ENCODE assay signal across 13 cellular contexts in genomic region chr10:30554443-30554831, GRCh38.
DNase-seq lines count a peak whose midpoint lies in the region; ATAC-seq and TF ChIP-seq lines count a peak whose summit lies in the region.
"Had no signal": no experiment of that assay in that cellular context is flagged by ENCODE, and none has a peak within 500 bp of the region (broad histone marks: within the 10 kb centered on the region; RNA-seq: fewer than 3 reads in every experiment).

No MANE protein-coding gene starts in this region.

- WGBS in H9 (ENCODE audit: extremely low coverage, insufficient read length, low lambda C conversion rate): no CpG with 5 or more reads among the region's 4 CpGs
- WGBS in right lobe of liver (ENCODE audit: insufficient coverage, low coverage, low lambda C conversion rate, missing lambda C conversion rate): 7% methylated on average over 4 of the region's 4 CpGs

- no peak overlapping the region for H2BK20ac ChIP-seq in H9 (ENCODE audit: low read depth, low read length, poor library complexity, severe bottlenecking)

- peak overlapping the region; percentile 8 for H3K18ac ChIP-seq in H9 (ENCODE audit: insufficient read length, low read depth, low read length)

- peak; percentile 2 to 39 (median 7) for ATAC-seq in right lobe of liver
- no peak for ATAC-seq in HG03139 (IDR thresholded peaks at IDR 0.05; ENCODE audit: unreplicated experiment)
- ATAC-seq in activated CD8-positive, alpha-beta T cell treated with anti-CD3 and anti-CD28 coated beads for 36 hours: no peak
- ATAC-seq in GM18502 (IDR thresholded peaks at IDR 0.05; ENCODE audit: poor library complexity, unreplicated experiment): no peak
- ATAC-seq: natural killer cell treated with Interleukin-12 subunit alpha and Interleukin-12 subunit beta and Interleukin-15 and Interleukin-18, amount 100 ng/mL, for 72 hours; stimulated activated memory B cell treated with anti-CD40 and anti-IgM and Interleukin-4, amounts not matched to agents 10 μg/mL and 1 μg/mL and 100 μg/mL, for 72 hours had no signal

- H2BK120ac ChIP-seq in H9 (ENCODE audit: low read depth, low read length, poor library complexity, severe bottlenecking): no peak overlapping the region

- H3K4me1 ChIP-seq in H9 (ENCODE audit: insufficient read depth, low read length) (peaks cover 3% of the 10 kb centered on the region; the same call in 1 of the 2 replicates), duodenal mucosa (ENCODE audit: control insufficient read depth in 1 of 2, insufficient read depth in 2 of 2, low read length in 2 of 2) (peaks cover 15% of the 10 kb centered on the region in 2 donors), right lobe of liver (peaks cover 0 to 18% (median 9%) of the 10 kb centered on the region in 4 donors), stomach smooth muscle (ENCODE audit: control insufficient read depth, insufficient read depth, low read length) (peaks cover 8% of the 10 kb centered on the region)

- no peak overlapping the region for H4K91ac ChIP-seq in H9 (ENCODE audit: insufficient read length, low read depth, low read length)

- H3K4ac ChIP-seq in H9 (ENCODE audit: low read depth, low read length): no peak overlapping the region

- no peak overlapping the region for H2BK5ac ChIP-seq in H9 (ENCODE audit: insufficient read length, low read length)

- H3K9me3 Mint-ChIP-seq in H9: no peaks in the 10 kb centered on the region; a peak in 1 of 5 replicates
- no peaks in the 10 kb centered on the region for H3K9me3 Mint-ChIP-seq in activated CD8-positive, alpha-beta T cell treated with anti-CD3 and anti-CD28 coated beads for 36 hours
- H3K9me3 Mint-ChIP-seq: natural killer cell treated with Interleukin-12 subunit alpha and Interleukin-12 subunit beta and Interleukin-15 and Interleukin-18, amount 100 ng/mL, for 72 hours; stimulated activated memory B cell treated with anti-CD40 and anti-IgM and Interleukin-4, amounts not matched to agents 10 μg/mL and 1 μg/mL and 100 μg/mL, for 72 hours had no signal

- H2AK5ac ChIP-seq in H9 (ENCODE audit: insufficient read length, low read length): no peak overlapping the region

- H3K27me3 ChIP-seq in H9 (ENCODE audit: insufficient read depth, low read length) (no peaks in the 10 kb centered on the region), duodenal mucosa (ENCODE audit: control insufficient read depth in 1 of 2, insufficient read depth in 2 of 2, low read length in 2 of 2) (no peaks in the 10 kb centered on the region), right lobe of liver (no peaks in the 10 kb centered on the region), stomach smooth muscle (ENCODE audit: control insufficient read depth in 1 of 2, insufficient read depth in 2 of 2, low read length in 2 of 2) (no peaks in the 10 kb centered on the region)

- no peaks in the 10 kb centered on the region for H3K36me3 ChIP-seq in duodenal mucosa (ENCODE audit: control insufficient read depth in 1 of 2, insufficient read depth in 2 of 2, low read length in 2 of 2)
- H3K36me3 ChIP-seq in right lobe of liver: no peaks in the 10 kb centered on the region
- no peaks in the 10 kb centered on the region for H3K36me3 ChIP-seq in stomach smooth muscle (ENCODE audit: control insufficient read depth in 2 of 2, insufficient read depth in 2 of 2, low read length in 2 of 2)

- H3K27ac Mint-ChIP-seq in H9: peak overlapping the region; percentile 72 to 94 (median 91); a peak in 6 of 7 replicates
- no peak overlapping the region for H3K27ac Mint-ChIP-seq in activated CD8-positive, alpha-beta T cell treated with anti-CD3 and anti-CD28 coated beads for 36 hours
- H3K27ac Mint-ChIP-seq: natural killer cell treated with Interleukin-12 subunit alpha and Interleukin-12 subunit beta and Interleukin-15 and Interleukin-18, amount 100 ng/mL, for 72 hours; stimulated activated memory B cell treated with anti-CD40 and anti-IgM and Interleukin-4, amounts not matched to agents 10 μg/mL and 1 μg/mL and 100 μg/mL, for 72 hours had no signal

- POLR2A ChIA-PET in activated CD8-positive, alpha-beta T cell treated with anti-CD3 and anti-CD28 coated beads for 36 hours (lab: Charles Lee): no interaction called here

- no peak overlapping the region for H4K8ac ChIP-seq in H9 (replicated peaks; ENCODE audit: insufficient read length, low read depth, low read length)

- no peak overlapping the region for H3T11ph ChIP-seq in H9 (ENCODE audit: low read length)

- peak overlapping the region; percentile 42; the same call in 1 of the 2 replicates for H3K14ac ChIP-seq in H9 (ENCODE audit: insufficient read depth, low read length)

- no peak for DNase-seq in H9
- DNase-seq in right lobe of liver: no peak
- DNase-seq in activated CD8-positive, alpha-beta T cell treated with anti-CD3 and anti-CD28 coated beads for 36 hours: no peak
- DNase-seq in activated gamma-delta T cell treated with Interleukin-2 at 50 U/mL for 16 hours: no peak
- DNase-seq: activated CD4-positive, alpha-beta T cell treated with anti-CD3 and anti-CD28 coated beads for 4 hours; activated naive CD4-positive, alpha-beta T cell treated with Interleukin-2 at 50 U/mL for 16 hours; NCI-H526 treated with DMSO at 0.1 percent for 48 hours had no signal

- no peak for TF ChIP-seq CTCF in H9 (conservative IDR thresholded peaks at IDR 0.05)
- TF ChIP-seq CTCF in right lobe of liver (IDR thresholded peaks at IDR 0.05): no peak
- no peak for TF ChIP-seq CTCF in activated CD8-positive, alpha-beta T cell treated with anti-CD3 and anti-CD28 coated beads for 36 hours (IDR thresholded peaks at IDR 0.05)

- H4K20me1 ChIP-seq in H9 (ENCODE audit: control insufficient read depth, insufficient read depth, insufficient read length): no peaks in the 10 kb centered on the region

- no peaks in the 10 kb centered on the region for H3K79me2 ChIP-seq in H9 (ENCODE audit: insufficient read depth, low read length)

- H3K56ac ChIP-seq in H9 (ENCODE audit: insufficient read length, low read depth, low read length): no peak overlapping the region

- H3K27ac ChIP-seq in H9 (ENCODE audit: insufficient read length, low read depth, low read length) (peak overlapping the region; percentile 87), duodenal mucosa (ENCODE audit: low read depth, low read length) (peak overlapping the region; percentile 16), right lobe of liver (peak overlapping the region; percentile 77 to 90 (median 77)), stomach smooth muscle (ENCODE audit: low read length) (no peak overlapping the region)

- H3K4me1 Mint-ChIP-seq in H9: peaks cover 34 to 43% of the 10 kb centered on the region in 2 experiments
- peaks cover 3% of the 10 kb centered on the region for H3K4me1 Mint-ChIP-seq in activated CD8-positive, alpha-beta T cell treated with anti-CD3 and anti-CD28 coated beads for 36 hours (ENCODE audit: low read depth)

- H2BK12ac ChIP-seq in H9 (ENCODE audit: insufficient read length, low read depth, low read length): peak overlapping the region; percentile 16

- H4K5ac ChIP-seq in H9 (ENCODE audit: insufficient read length, low read depth, low read length): peak overlapping the region; percentile 2

- H3K9me3 ChIP-seq in H9 (ENCODE audit: control insufficient read depth, low read depth, low read length): no peaks in the 10 kb centered on the region
- no peaks in the 10 kb centered on the region for H3K9me3 ChIP-seq in duodenal mucosa (ENCODE audit: control insufficient read depth in 1 of 2, low read length in 2 of 2)
- no peaks in the 10 kb centered on the region for H3K9me3 ChIP-seq in right lobe of liver
- no peaks in the 10 kb centered on the region for H3K9me3 ChIP-seq in stomach smooth muscle (ENCODE audit: control insufficient read depth in 2 of 2, low read length in 2 of 2)

- intact Hi-C loops in right lobe of liver (cut with DNase I): no loop called here
- intact Hi-C loops in activated CD8-positive, alpha-beta T cell treated with anti-CD3 and anti-CD28 coated beads for 36 hours (cut with micrococcal nuclease): no loop called here

- no peak overlapping the region for H3K9ac ChIP-seq in H9 (ENCODE audit: extremely low read depth, insufficient read length, low read length)
- H3K9ac ChIP-seq in duodenal mucosa (ENCODE audit: low read depth in 1 of 2, low read length in 2 of 2): peak overlapping the region; percentile 48 to 60
- peak overlapping the region in 1 of 2 donors; percentile 60 for H3K9ac ChIP-seq in stomach smooth muscle (ENCODE audit: low read length in 2 of 2)

- no peak overlapping the region for H2BK15ac ChIP-seq in H9 (ENCODE audit: low read depth, low read length)

- no peaks in the 10 kb centered on the region for H3K36me3 Mint-ChIP-seq in H9 (ENCODE audit: insufficient read depth in 1 of 3, low read depth in 3 of 3)
- no peaks in the 10 kb centered on the region for H3K36me3 Mint-ChIP-seq in activated CD8-positive, alpha-beta T cell treated with anti-CD3 and anti-CD28 coated beads for 36 hours (ENCODE audit: low read depth)
- H3K36me3 Mint-ChIP-seq: natural killer cell treated with Interleukin-12 subunit alpha and Interleukin-12 subunit beta and Interleukin-15 and Interleukin-18, amount 100 ng/mL, for 72 hours; stimulated activated memory B cell treated with anti-CD40 and anti-IgM and Interleukin-4, amounts not matched to agents 10 μg/mL and 1 μg/mL and 100 μg/mL, for 72 hours had no signal

- H3K79me1 ChIP-seq in H9 (ENCODE audit: insufficient read depth, low read depth, low read length, poor library complexity, severe bottlenecking): no peaks in the 10 kb centered on the region

- H3K4me2 ChIP-seq in H9 (ENCODE audit: insufficient read depth, insufficient read length, low read length): peak overlapping the region; percentile 41

- peaks cover 1% of the 10 kb centered on the region; the same call in 1 of the 2 replicates for H3K27me3 Mint-ChIP-seq in H9 (ENCODE audit: low read depth)
- peaks cover 1% of the 10 kb centered on the region for H3K27me3 Mint-ChIP-seq in activated CD8-positive, alpha-beta T cell treated with anti-CD3 and anti-CD28 coated beads for 36 hours
- H3K27me3 Mint-ChIP-seq: natural killer cell treated with Interleukin-12 subunit alpha and Interleukin-12 subunit beta and Interleukin-15 and Interleukin-18, amount 100 ng/mL, for 72 hours; stimulated activated memory B cell treated with anti-CD40 and anti-IgM and Interleukin-4, amounts not matched to agents 10 μg/mL and 1 μg/mL and 100 μg/mL, for 72 hours had no signal

- H3K23me2 ChIP-seq in H9 (ENCODE audit: insufficient read length, low read depth, low read length, poor library complexity, severe bottlenecking): no peaks in the 10 kb centered on the region

- no peak overlapping the region for H2AFZ ChIP-seq in H9 (ENCODE audit: low read length)

- no peak overlapping the region for H3K23ac ChIP-seq in H9 (ENCODE audit: insufficient read length, low read depth, low read length)

- H3K4me3 Mint-ChIP-seq in H9: peak overlapping the region; percentile 32 to 52; a peak in 2 of 5 replicates
- H3K4me3 Mint-ChIP-seq in activated CD8-positive, alpha-beta T cell treated with anti-CD3 and anti-CD28 coated beads for 36 hours: no peak overlapping the region
- H3K4me3 Mint-ChIP-seq: natural killer cell treated with Interleukin-12 subunit alpha and Interleukin-12 subunit beta and Interleukin-15 and Interleukin-18, amount 100 ng/mL, for 72 hours; stimulated activated memory B cell treated with anti-CD40 and anti-IgM and Interleukin-4, amounts not matched to agents 10 μg/mL and 1 μg/mL and 100 μg/mL, for 72 hours had no signal

- CTCF ChIA-PET in activated CD8-positive, alpha-beta T cell treated with anti-CD3 and anti-CD28 coated beads for 36 hours (lab: Charles Lee): interaction anchor here (0.6 to 3.4 kb wide), 5 partner anchors 27 to 170 kb away, joined by 3 to 16 read pairs (median 5); no protein-coding TSS in a partner anchor

- TF ChIP-seq POLR2A in right lobe of liver (IDR thresholded peaks at IDR 0.05): no peak

- peak overlapping the region; percentile 56 to 66 for H3K4me3 ChIP-seq in duodenal mucosa (ENCODE audit: low read depth in 1 of 2, low read length in 2 of 2)
- peak overlapping the region in 2 of 3 donors; percentile 28 to 31 for H3K4me3 ChIP-seq in right lobe of liver
- H3K4me3 ChIP-seq in stomach smooth muscle (ENCODE audit: low read length in 2 of 2): peak overlapping the region; percentile 58 to 64

Comparison
In these comparisons a context has a peak if more than half of its experiments do, and no peak if none do; other contexts are left out.
1. ATAC-seq: peak in right lobe of liver (4 of 4); none in HG03139 (single experiment), activated CD8-positive, alpha-beta T cell treated with anti-CD3 and anti-CD28 coated beads for 36 hours (single experiment) and GM18502 (single experiment).
2. Peak in every context shown above with its lines, with median percentiles within 50 percentile points of each other: H3K4me3 ChIP-seq.